1 cellular context compared by ENCODE assay signal in genomic region chr5:109231331-109231730, GRCh38.
TF ChIP-seq lines count a peak whose summit lies in the region.

No MANE protein-coding gene starts in this region.

TF ChIP-seq in GM23338, 12 proteins besides CTCF, POLR2A, EP300 and RAD21 (continued from another document):
- TF ChIP-seq ZNF331 (CRISPR knock-in tag; IDR thresholded peaks at IDR 0.05; ENCODE audit: low read depth) (no peak), EZH2 (IDR thresholded peaks at IDR 0.05; ENCODE audit: low read depth, unreplicated experiment) (no peak), JUNB (IDR thresholded peaks at IDR 0.05; ENCODE audit: unreplicated experiment) (no peak), ZNF462 (CRISPR knock-in tag; IDR thresholded peaks at IDR 0.05) (no peak)
